Comparison of ENCODE assay signal across 11 cellular contexts in genomic region chr5:52469420-52469819, GRCh38.
DNase-seq lines count a peak whose midpoint lies in the region; ATAC-seq and TF ChIP-seq lines count a peak whose summit lies in the region.
"Had no signal": no experiment of that assay in that cellular context is flagged by ENCODE, and none has a peak within 500 bp of the region (broad histone marks: within the 10 kb centered on the region; RNA-seq: fewer than 3 reads in every experiment).

No MANE protein-coding gene starts in this region.

- H3K4me1 ChIP-seq in transverse colon: no peaks in the 10 kb centered on the region
- H3K4me1 ChIP-seq: BLaER1 had no signal

- no peaks in the 10 kb centered on the region for H3K36me3 Mint-ChIP-seq in CD4-positive, alpha-beta T cell (ENCODE audit: low read depth)
- no peaks in the 10 kb centered on the region for H3K36me3 Mint-ChIP-seq in activated naive CD8-positive, alpha-beta T cell

- H3K27ac Mint-ChIP-seq in CD4-positive, alpha-beta T cell: peak overlapping the region; percentile 79
- H3K27ac Mint-ChIP-seq in activated naive CD8-positive, alpha-beta T cell: no peak overlapping the region

- POLR2A ChIA-PET in CD4-positive, alpha-beta T cell (lab: Charles Lee): no interaction called here

- no peaks in the 10 kb centered on the region for H3K36me3 ChIP-seq in transverse colon
- H3K36me3 ChIP-seq: BLaER1 had no signal

- no peak overlapping the region for H3K27ac ChIP-seq in CD4-positive, alpha-beta T cell (ENCODE audit: low read depth, low read length)
- no peak overlapping the region for H3K27ac ChIP-seq in transverse colon
- H3K27ac ChIP-seq: BLaER1 had no signal

- TF ChIP-seq POLR2A in transverse colon (IDR thresholded peaks at IDR 0.05): no peak

- H3K4me1 Mint-ChIP-seq in CD4-positive, alpha-beta T cell (ENCODE audit: low read depth): peaks cover 10% of the 10 kb centered on the region
- H3K4me1 Mint-ChIP-seq in activated naive CD8-positive, alpha-beta T cell (ENCODE audit: low read depth): peaks cover 4% of the 10 kb centered on the region

- DNase-seq in CD4-positive, alpha-beta T cell: peak in 1 of 10 experiments; percentile 4
- DNase-seq in DMS 273 treated with DMSO at 0.1 percent for 48 hours (lab: John Stamatoyannopoulos, UW): no peak
- DNase-seq in anterior cingulate cortex (lab: John Stamatoyannopoulos, UW): no peak
- DNase-seq in transverse colon: no peak
- no peak for DNase-seq in glomerular visceral epithelial cell (ENCODE audit: extremely low spot score)
- DNase-seq: glutamatergic neuron, NCI-H1436 had no signal

- H3K27me3 Mint-ChIP-seq in CD4-positive, alpha-beta T cell: no peaks in the 10 kb centered on the region
- no peaks in the 10 kb centered on the region for H3K27me3 Mint-ChIP-seq in activated naive CD8-positive, alpha-beta T cell

- H3K9me3 ChIP-seq in CD4-positive, alpha-beta T cell (ENCODE audit: control insufficient read depth, low read length): no peaks in the 10 kb centered on the region
- no peaks in the 10 kb centered on the region for H3K9me3 ChIP-seq in transverse colon
- H3K9me3 ChIP-seq: BLaER1 had no signal

- H3K4me3 ChIP-seq in transverse colon: no peak overlapping the region
- H3K4me3 ChIP-seq: BLaER1 had no signal

- in situ Hi-C loops in transverse colon (cut with MboI; ENCODE audit: low pct_ligation_motif_present in 1 of 4, low pct_unique_long_range_greater_than_20kb in 1 of 4, low sequenced_read_pairs in 3 of 4): no loop called here

- H3K27me3 ChIP-seq in CD4-positive, alpha-beta T cell (ENCODE audit: control insufficient read depth, insufficient read depth, low read length): no peaks in the 10 kb centered on the region
- H3K27me3 ChIP-seq in transverse colon: no peaks in the 10 kb centered on the region
- H3K27me3 ChIP-seq: BLaER1 had no signal

- no peaks in the 10 kb centered on the region for H3K9me3 Mint-ChIP-seq in CD4-positive, alpha-beta T cell
- H3K9me3 Mint-ChIP-seq in activated naive CD8-positive, alpha-beta T cell (ENCODE audit: low read depth): no peaks in the 10 kb centered on the region

- no peak for TF ChIP-seq CTCF in CD4-positive, alpha-beta T cell (IDR thresholded peaks at IDR 0.05)
- no peak for TF ChIP-seq CTCF in transverse colon (IDR thresholded peaks at IDR 0.05)

- TF ChIP-seq EP300 in transverse colon (IDR thresholded peaks at IDR 0.05; ENCODE audit: low read depth): no peak

- CTCF ChIA-PET in CD4-positive, alpha-beta T cell (lab: Charles Lee): no interaction called here

- ATAC-seq in CD4-positive, alpha-beta T cell (ENCODE audit: poor library complexity): peak; percentile 70
- ATAC-seq in GM18861 (IDR thresholded peaks at IDR 0.05; ENCODE audit: unreplicated experiment) (peak; percentile 77), HG03175 (IDR thresholded peaks at IDR 0.05; ENCODE audit: unreplicated experiment) (peak; percentile 52)

- H3K4me3 Mint-ChIP-seq in CD4-positive, alpha-beta T cell: peak overlapping the region; percentile 79
- H3K4me3 Mint-ChIP-seq in activated naive CD8-positive, alpha-beta T cell: peak overlapping the region; percentile 56

- intact Hi-C loops in CD4-positive, alpha-beta T cell (cut with DNase I, micrococcal nuclease): no loop called here
- intact Hi-C loops in transverse colon (cut with DNase I; ENCODE audit: low total_unique reads): no loop called here

- 47 to 58% methylated on average over 5 of the region's 5 CpGs for WGBS in transverse colon (ENCODE audit: low coverage in 1 of 2), 2 donors
